11 cellular contexts compared by ENCODE assay signal in genomic region chr22:50016988-50017700, GRCh38. TPM values are rescaled to one million over a fixed set of nuclear protein-coding genes. Genes with fewer than 3 reads are reported as not detected.
DNase-seq lines count a peak whose midpoint lies in the region; ATAC-seq and TF ChIP-seq lines count a peak whose summit lies in the region.
"Had no signal": no experiment of that assay in that cellular context is flagged by ENCODE, and none has a peak within 500 bp of the region (broad histone marks: within the 10 kb centered on the region; RNA-seq: fewer than 3 reads in every experiment).

No MANE protein-coding gene starts in this region.

- peaks cover 52% of the 10 kb centered on the region for H3K27me3 ChIP-seq in colonic mucosa

- peak overlapping the region; percentile 80 to 83 for H3K27ac Mint-ChIP-seq in T-cell
- H3K27ac Mint-ChIP-seq in activated naive CD8-positive, alpha-beta T cell treated with anti-CD3 and anti-CD28 coated beads, Interleukin-2, amount 10 ng/mL, durations not matched to agents 7 days and 5 days, result no peak overlapping the region

- POLR2A ChIA-PET in T-cell (lab: Charles Lee), result no interaction called here
- POLR2A ChIA-PET in activated naive CD8-positive, alpha-beta T cell treated with anti-CD3 and anti-CD28 coated beads, Interleukin-2, amount 10 ng/mL, durations not matched to agents 7 days and 5 days (lab: Charles Lee), result no interaction called here

- DNase-seq in GM13976 (ENCODE audit: low spot score) (peak; percentile 88), T-cell (peak in 3 of 34 experiments; percentile 32 to 50 (median 42)), colonic mucosa (no peak), GOT3 (lab: John Stamatoyannopoulos, UW) (no peak)
- DNase-seq in activated naive CD8-positive, alpha-beta T cell treated with anti-CD3 and anti-CD28 coated beads, Interleukin-2, amount 10 ng/mL, durations not matched to agents 7 days and 5 days, result peak; percentile 43
- DNase-seq in stimulated activated CD4-positive, alpha-beta T cell treated with anti-CD3 and anti-CD28 coated beads, Interleukin-2, amount 100 ng/mL, for 4 hours (ENCODE audit: low read depth), result peak; percentile 63
- DNase-seq: mesenchymal stem cell, SHP77 had no signal

- H3K9me3 ChIP-seq in colonic mucosa, result no peaks in the 10 kb centered on the region
- H3K9me3 ChIP-seq: thoracic aorta had no signal

- no peaks in the 10 kb centered on the region for H3K36me3 Mint-ChIP-seq in T-cell
- H3K36me3 Mint-ChIP-seq in activated naive CD8-positive, alpha-beta T cell treated with anti-CD3 and anti-CD28 coated beads, Interleukin-2, amount 10 ng/mL, durations not matched to agents 7 days and 5 days, result peaks cover 1% of the 10 kb centered on the region

- H3K27me3 Mint-ChIP-seq in T-cell, result peaks cover under 1 to 12% of the 10 kb centered on the region in 2 donors
- no peaks in the 10 kb centered on the region for H3K27me3 Mint-ChIP-seq in activated naive CD8-positive, alpha-beta T cell treated with anti-CD3 and anti-CD28 coated beads, Interleukin-2, amount 10 ng/mL, durations not matched to agents 7 days and 5 days

- H3K36me3 ChIP-seq in colonic mucosa, result no peaks in the 10 kb centered on the region
- H3K36me3 ChIP-seq: thoracic aorta had no signal

- no peak overlapping the region for H3K27ac ChIP-seq in colonic mucosa
- H3K27ac ChIP-seq: thoracic aorta had no signal

- ATAC-seq in T-cell (replicated peaks in 1 of 4) (peak in 3 of 4 experiments; percentile 7 to 63 (median 33)), HG02884 (IDR thresholded peaks at IDR 0.05; ENCODE audit: unreplicated experiment) (no peak), HG02973 (IDR thresholded peaks at IDR 0.05; ENCODE audit: unreplicated experiment) (no peak)
- peak; percentile 15 for ATAC-seq in activated naive CD8-positive, alpha-beta T cell treated with anti-CD3 and anti-CD28 coated beads, Interleukin-2, amount 10 ng/mL, durations not matched to agents 7 days and 5 days (ENCODE audit: low read depth)

- in situ Hi-C loops in GM13976 (cut with MboI; ENCODE audit: low sequenced_read_pairs, unreplicated experiment), result no loop called here

- no peaks in the 10 kb centered on the region for H3K4me1 ChIP-seq in colonic mucosa

- H3K9ac ChIP-seq in colonic mucosa (ENCODE audit: low read depth in 2 of 2, low read length in 2 of 2), result peak overlapping the region in 1 of 2 donors; percentile 24

- intact Hi-C loops in colonic mucosa (cut with DNase I), result no loop called here

- CTCF ChIA-PET in T-cell (lab: Charles Lee), result interaction anchor here in 1 of 2 donors (0.5 kb wide), 1 partner anchor 11 kb away, joined by 3 read pairs; no protein-coding TSS in a partner anchor

- peaks cover 14 to 24% (median 15%) of the 10 kb centered on the region in 3 donors for H3K4me1 Mint-ChIP-seq in T-cell
- H3K4me1 Mint-ChIP-seq in activated naive CD8-positive, alpha-beta T cell treated with anti-CD3 and anti-CD28 coated beads, Interleukin-2, amount 10 ng/mL, durations not matched to agents 7 days and 5 days, result peaks cover 13% of the 10 kb centered on the region

- H3K9me3 Mint-ChIP-seq in T-cell, result no peaks in the 10 kb centered on the region
- H3K9me3 Mint-ChIP-seq in activated naive CD8-positive, alpha-beta T cell treated with anti-CD3 and anti-CD28 coated beads, Interleukin-2, amount 10 ng/mL, durations not matched to agents 7 days and 5 days, result peaks cover 2% of the 10 kb centered on the region

- peak overlapping the region in 1 of 3 donors; percentile 15 for H3K4me3 Mint-ChIP-seq in T-cell
- no peak overlapping the region for H3K4me3 Mint-ChIP-seq in activated naive CD8-positive, alpha-beta T cell treated with anti-CD3 and anti-CD28 coated beads, Interleukin-2, amount 10 ng/mL, durations not matched to agents 7 days and 5 days

- no peak overlapping the region for H3K4me3 ChIP-seq in colonic mucosa
- H3K4me3 ChIP-seq: thoracic aorta had no signal

- TF ChIP-seq CTCF in GM13976 (IDR thresholded peaks at IDR 0.05; ENCODE audit: borderline replicate concordance, control extremely low read depth, extremely low read depth, insufficient read depth, missing control alignments) (no peak), colonic mucosa (IDR thresholded peaks at IDR 0.05) (no peak)

RNA-seq across cellular contexts. Expression of gene IL17REL, which starts 4.6 kb away (rescaled TPM):
- total RNA-seq in T-cell (under 1 TPM in 1 of 5 donors, not detected in 4; 0.10 TPM), colonic mucosa (under 1 TPM; 0.11 to 0.22 TPM)
- total RNA-seq in activated naive CD8-positive, alpha-beta T cell treated with anti-CD3 and anti-CD28 coated beads, Interleukin-2, amount 10 ng/mL, durations not matched to agents 7 days and 5 days, result not detected
- total RNA-seq: thoracic aorta had no signal

RNA-seq across cellular contexts. Expression of gene TTLL8, which starts 41.0 kb away (rescaled TPM):
- total RNA-seq in T-cell (not detected), colonic mucosa (not detected)
- total RNA-seq in activated naive CD8-positive, alpha-beta T cell treated with anti-CD3 and anti-CD28 coated beads, Interleukin-2, amount 10 ng/mL, durations not matched to agents 7 days and 5 days, result not detected
- total RNA-seq: thoracic aorta had no signal

RNA-seq across cellular contexts. Expression of gene PIM3, which starts 56.6 kb away (rescaled TPM):
- total RNA-seq in T-cell (100 to 1,000 TPM in 2 of 5 donors, 10 to 100 TPM in 3; 61.5 to 167 (median 65.0) TPM), colonic mucosa (10 to 100 TPM; 65.6 to 74.4 TPM)
- total RNA-seq in activated naive CD8-positive, alpha-beta T cell treated with anti-CD3 and anti-CD28 coated beads, Interleukin-2, amount 10 ng/mL, durations not matched to agents 7 days and 5 days, result 10 to 100 TPM; 44.3 to 48.5 TPM

Comparison
In these comparisons a context has a peak if more than half of its experiments do, and no peak if none do; other contexts are left out.
1. DNase-seq: peak in GM13976 (single experiment), activated naive CD8-positive, alpha-beta T cell treated with anti-CD3 and anti-CD28 coated beads, Interleukin-2, amount 10 ng/mL, durations not matched to agents 7 days and 5 days (single experiment) and stimulated activated CD4-positive, alpha-beta T cell treated with anti-CD3 and anti-CD28 coated beads, Interleukin-2, amount 100 ng/mL, for 4 hours (single experiment); none in colonic mucosa (single experiment) and GOT3 (single experiment).
2. ATAC-seq: peak in T-cell (3 of 4) and activated naive CD8-positive, alpha-beta T cell treated with anti-CD3 and anti-CD28 coated beads, Interleukin-2, amount 10 ng/mL, durations not matched to agents 7 days and 5 days (single experiment); none in HG02884 (single experiment) and HG02973 (single experiment).